In the genomic region with DNA sequence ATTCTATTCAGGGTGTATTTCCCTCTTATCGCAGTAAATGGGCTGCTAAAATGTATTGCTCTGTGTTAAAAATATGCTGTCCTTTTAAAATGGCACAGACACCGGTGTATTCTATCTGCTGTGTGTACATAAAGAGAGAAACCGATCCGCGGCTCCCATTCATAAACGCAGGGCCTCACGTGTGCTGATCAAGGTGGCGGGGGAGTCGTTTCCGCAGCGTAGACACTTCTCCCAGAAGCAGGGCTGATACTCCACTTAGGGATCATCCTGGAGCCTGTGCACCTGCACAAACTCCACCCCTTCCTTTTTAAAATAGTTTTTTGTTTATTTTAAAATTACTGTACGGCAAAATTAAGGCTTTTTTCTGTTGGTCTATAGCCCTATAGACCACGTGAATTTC, we compare ENCODE assay signal across 14 cellular contexts.
"Had no signal": no experiment of that assay in that cellular context is flagged by ENCODE, and none has a peak within 500 bp of the region (broad histone marks: within the 10 kb centered on the region; RNA-seq: fewer than 3 reads in every experiment).

No MANE protein-coding gene starts in this region.

- DNase-seq: activated CD4-positive, alpha-beta T cell treated with anti-CD3 and anti-CD28 coated beads for 1 hour; activated gamma-delta T cell treated with Interleukin-2 at 50 U/mL for 16 hours; activated T-cell treated with anti-CD3 and anti-CD28 coated beads, Interleukin-2, amount 50 U/mL, for 1 hour; aorta; effector CD4-positive, alpha-beta T cell; heart left ventricle; islet precursor cell; left cardiac atrium; natural killer cell; small intestine; stimulated activated CD8-positive, alpha-beta memory T cell treated with anti-CD3 and anti-CD28 coated beads, Interleukin-4, amount 100 ng/mL, for 48 hours; stimulated activated naive B cell treated with anti-CD40 and anti-IgM and Interleukin-4, amounts not matched to agents 10 μg/mL and 1 μg/mL and 100 μg/mL, for 72 hours; transverse colon had no signal

- ATAC-seq: heart left ventricle; left cardiac atrium; natural killer cell; sciatic nerve; stimulated activated naive B cell treated with anti-CD40 and anti-IgM and Interleukin-4, amounts not matched to agents 10 μg/mL and 1 μg/mL and 100 μg/mL, for 72 hours had no signal
